1 cellular context compared by ENCODE assay signal in genomic region chr15:75056036-75056435, GRCh38.
TF ChIP-seq lines count a peak whose summit lies in the region.

No MANE protein-coding gene starts in this region.

TF ChIP-seq in H1, 55 proteins besides CTCF, POLR2A, EP300 and RAD21:
- TF ChIP-seq JUND (IDR thresholded peaks at IDR 0.05; ENCODE audit: low read length) (no peak), TBP (IDR thresholded peaks at IDR 0.05; ENCODE audit: low read depth, low read length) (no peak), BCL11A (IDR thresholded peaks at IDR 0.05; ENCODE audit: low read depth in 2 of 2, low read length in 2 of 2) (no peak), SIN3A (conservative IDR thresholded peaks at IDR 0.05 in 1 of 2, IDR thresholded peaks at IDR 0.05 in 1 of 2; ENCODE audit: low read depth in 1 of 2, low read length in 2 of 2) (no peak), CBX8 (IDR thresholded peaks at IDR 0.05; ENCODE audit: borderline replicate concordance, low read depth, low read length) (no peak), SP4 (IDR thresholded peaks at IDR 0.05; ENCODE audit: low read length) (no peak), PHF8 (conservative IDR thresholded peaks at IDR 0.05; ENCODE audit: low read depth, low read length) (no peak), FOSL1 (IDR thresholded peaks at IDR 0.05; ENCODE audit: insufficient read depth, low read depth, low read length) (no peak), NRF1 (IDR thresholded peaks at IDR 0.05; ENCODE audit: low read depth, low read length) (no peak), KDM5A (IDR thresholded peaks at IDR 0.05; ENCODE audit: low read length) (no peak), POU5F1 (IDR thresholded peaks at IDR 0.05; ENCODE audit: low read depth, low read length) (no peak)
